In genomic region chr3:58613236-58614132, GRCh38 we compare ENCODE assay signal across 1 cellular context.
TF ChIP-seq lines count a peak whose summit lies in the region.

No MANE protein-coding gene starts in this region.

TF ChIP-seq in GM23338, 12 proteins besides CTCF, POLR2A, EP300 and RAD21 (continued from another document):
- no peak for TF ChIP-seq ETS1 (IDR thresholded peaks at IDR 0.05)
